ENCODE assay signal across 8 cellular contexts in the genomic region with DNA sequence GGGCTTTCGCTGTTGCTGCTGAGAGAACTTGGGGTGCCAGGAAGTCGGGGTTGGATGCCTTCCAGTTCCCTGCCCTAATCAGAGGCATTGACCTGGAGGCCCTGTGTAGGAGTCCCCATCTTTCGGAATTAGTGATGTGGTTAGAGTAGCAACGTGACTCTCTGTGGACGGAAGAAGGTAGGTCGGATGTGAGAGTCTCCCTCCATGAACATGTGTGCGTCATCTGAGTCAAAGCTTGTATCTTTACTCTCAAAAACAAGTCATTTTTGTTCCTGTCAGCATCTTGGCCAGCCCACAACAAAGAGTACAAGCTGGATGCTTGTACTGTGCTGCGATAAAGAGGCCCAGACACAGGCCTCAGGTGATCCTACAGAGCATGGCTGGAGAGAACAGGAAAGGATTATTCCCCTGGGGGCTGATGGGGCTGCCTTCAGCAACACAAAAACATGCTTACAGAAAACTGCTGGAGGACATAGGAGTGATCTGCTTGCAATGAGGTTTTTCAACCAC. TPM values are rescaled to one million over a fixed set of nuclear protein-coding genes. Genes with fewer than 3 reads are reported as not detected.
DNase-seq lines count a peak whose midpoint lies in the region; ATAC-seq and TF ChIP-seq lines count a peak whose summit lies in the region.

No MANE protein-coding gene starts in this region.

- no peaks in the 10 kb centered on the region for H3K27me3 Mint-ChIP-seq in activated B cell treated with CpG ODN at 0.5 μM for 24 hours

- peaks cover 0 to 2% (median 0%) of the 10 kb centered on the region in 4 donors for H3K4me1 ChIP-seq in transverse colon

- peak overlapping the region; percentile 74 for H3K27ac Mint-ChIP-seq in activated B cell treated with CpG ODN at 0.5 μM for 24 hours

- peak overlapping the region; percentile 8 for H3K4me3 Mint-ChIP-seq in activated B cell treated with CpG ODN at 0.5 μM for 24 hours

- H3K36me3 ChIP-seq in transverse colon, result no peaks in the 10 kb centered on the region

- peaks cover 39% of the 10 kb centered on the region for H3K4me1 Mint-ChIP-seq in activated B cell treated with CpG ODN at 0.5 μM for 24 hours

- no peak for TF ChIP-seq CTCF in activated B cell treated with CpG ODN at 0.5 μM for 24 hours (IDR thresholded peaks at IDR 0.05)
- no peak for TF ChIP-seq CTCF in transverse colon (IDR thresholded peaks at IDR 0.05)

- H3K36me3 Mint-ChIP-seq in activated B cell treated with CpG ODN at 0.5 μM for 24 hours (ENCODE audit: low read depth), result no peaks in the 10 kb centered on the region

- intact Hi-C loops in activated B cell treated with CpG ODN at 0.5 μM for 24 hours (cut with micrococcal nuclease) (loop anchor here (1.0 kb wide), 3 partner anchors 9 to 64 kb away; no protein-coding TSS in a partner anchor), transverse colon (cut with DNase I; ENCODE audit: low total_unique reads) (no loop called here)

- ATAC-seq in GM18508 (IDR thresholded peaks at IDR 0.05; ENCODE audit: insufficient read depth, unreplicated experiment), result peak; percentile 91
- ATAC-seq in HG02870 (IDR thresholded peaks at IDR 0.05; ENCODE audit: unreplicated experiment), result peak; percentile 97
- peak; percentile 91 for ATAC-seq in activated B cell treated with CpG ODN at 0.5 μM for 24 hours (ENCODE audit: low read depth)
- peak; percentile 25 for ATAC-seq in esophagus mucosa

- H3K9me3 ChIP-seq in transverse colon, result no peaks in the 10 kb centered on the region

- H3K27me3 ChIP-seq in transverse colon, result peaks cover 5% of the 10 kb centered on the region

- 78% methylated on average over 8 of the region's 8 CpGs; no CpG with 5 or more reads in 1 of the 2 donors for WGBS in transverse colon (ENCODE audit: low coverage in 1 of 2), 2 donors

- DNase-seq in activated B cell treated with CpG ODN at 0.5 μM for 24 hours (no peak), transverse colon (peak; percentile 60), ecto neural progenitor cell (ENCODE audit: low spot score) (no peak), NCI-H2227 treated with DMSO at 0.1 percent for 48 hours (lab: John Stamatoyannopoulos, UW) (no peak), HuH-7.5 (ENCODE audit: low spot score) (no peak)

- no peak overlapping the region for H3K4me3 ChIP-seq in transverse colon

- POLR2A ChIA-PET in activated B cell treated with CpG ODN at 0.5 μM for 24 hours (lab: Charles Lee), result interaction anchor here (0.6 to 2.4 kb wide), 9 partner anchors 9 to 68 kb away, joined by 3 to 10 read pairs (median 4); partner anchors contain the start of gene IL19

- no peak for TF ChIP-seq EP300 in transverse colon (IDR thresholded peaks at IDR 0.05; ENCODE audit: low read depth)

- H3K27ac ChIP-seq in transverse colon, result peak overlapping the region in 3 of 4 donors; percentile 44 to 62 (median 57)

- CTCF ChIA-PET in activated B cell treated with CpG ODN at 0.5 μM for 24 hours (lab: Charles Lee), result interaction anchor here (1.0 to 11.6 kb wide), 4 partner anchors 10 to 179 kb away, joined by 3 to 252 read pairs (median 4); no protein-coding TSS in a partner anchor

- no peak for TF ChIP-seq POLR2A in transverse colon (IDR thresholded peaks at IDR 0.05)

- H3K9me3 Mint-ChIP-seq in activated B cell treated with CpG ODN at 0.5 μM for 24 hours, result no peaks in the 10 kb centered on the region

- in situ Hi-C loops in transverse colon (cut with MboI; ENCODE audit: low pct_ligation_motif_present in 1 of 4, low pct_unique_long_range_greater_than_20kb in 1 of 4, low sequenced_read_pairs in 3 of 4), result loop anchor here in 1 of 4 donors (10.0 kb wide), 1 partner anchor 68 kb away; no protein-coding TSS in a partner anchor

RNA-seq across cellular contexts. Expression of gene IL10, which starts 31.0 kb away (rescaled TPM):
- total RNA-seq in activated B cell treated with CpG ODN at 0.5 μM for 24 hours (2.8 and 3.4 TPM in 2 replicates), esophagus mucosa (0.84 TPM), transverse colon (1 to 10 TPM in 2 of 4 donors, not detected in 2; 1.6 to 4.4 TPM)

RNA-seq across cellular contexts. Expression of gene IL19, which starts 32.7 kb away (rescaled TPM):
- total RNA-seq in activated B cell treated with CpG ODN at 0.5 μM for 24 hours, result not detected in 2 replicates
- total RNA-seq in esophagus mucosa, result 5.5 TPM
- total RNA-seq in transverse colon, result not detected

Comparison
In these comparisons a context has a peak if more than half of its experiments do, and no peak if none do; other contexts are left out.
1. ATAC-seq: peak in every context shown above with its lines; median percentile 97 in HG02870; 91 in GM18508; 91 in activated B cell treated with CpG ODN at 0.5 μM for 24 hours; 25 in esophagus mucosa.